26 cellular contexts compared by ENCODE assay signal in genomic region chr7:85167636-85168035, GRCh38. TPM values are rescaled to one million over a fixed set of nuclear protein-coding genes. Genes with fewer than 3 reads are reported as not detected.
DNase-seq lines count a peak whose midpoint lies in the region; ATAC-seq, FAIRE-seq and TF ChIP-seq lines count a peak whose summit lies in the region.
"Had no signal": no experiment of that assay in that cellular context is flagged by ENCODE, and none has a peak within 500 bp of the region (broad histone marks: within the 10 kb centered on the region; RNA-seq: fewer than 3 reads in every experiment).

No MANE protein-coding gene starts in this region.

- DNase-seq in amniotic epithelial cell (ENCODE audit: low read depth) (peak; percentile 47), endothelial cell of umbilical vein (ENCODE audit: low read depth, low spot score) (peak; percentile 34), lung microvascular endothelial cell (ENCODE audit: low read depth in 2 of 2) (peak; percentile 15 to 80), endothelial cell (ENCODE audit: low spot score) (no peak), KG1 (lab: John Stamatoyannopoulos, UW) (no peak), Right ventricle myocardium inferior (ENCODE audit: missing footprints) (no peak)
- DNase-seq: 8988T; ACHN; AML-193; BE2C; CD4-positive, alpha-beta T cell; CD8-positive, alpha-beta memory T cell; DMS 273 treated with DMSO at 0.1 percent for 48 hours; DMS79; EL; GDM1; GM23248; H7; HCEC 1CT had no signal

- H3K9me3 Mint-ChIP-seq in endothelial cell (ENCODE audit: unreplicated experiment), result no peaks in the 10 kb centered on the region
- H3K9me3 Mint-ChIP-seq: CD14-positive monocyte; CD4-positive, alpha-beta T cell had no signal

- peaks cover 10% of the 10 kb centered on the region for H3K4me1 ChIP-seq in endothelial cell of umbilical vein (ENCODE audit: control insufficient read depth, extremely low read depth, insufficient read depth, low read length)
- H3K4me1 ChIP-seq: A549, BE2C had no signal

- POLR2A ChIA-PET in endothelial cell of umbilical vein (lab: Charles Lee), result no interaction called here

- intact Hi-C loops in endothelial cell of umbilical vein (cut with micrococcal nuclease), result no loop called here
- intact Hi-C loops in Right ventricle myocardium inferior (cut with DNase I), result no loop called here

- no peak for TF ChIP-seq POLR2A in endothelial cell of umbilical vein (IDR thresholded peaks at IDR 0.05; ENCODE audit: low read depth, low read length)

- H3K9me1 ChIP-seq in endothelial cell of umbilical vein (replicated peaks; ENCODE audit: control insufficient read depth, extremely low read depth, insufficient read depth, low read length), result no peaks in the 10 kb centered on the region

- H3K4me1 Mint-ChIP-seq in endothelial cell (ENCODE audit: unreplicated experiment), result no peaks in the 10 kb centered on the region
- H3K4me1 Mint-ChIP-seq: CD14-positive monocyte; CD8-positive, alpha-beta memory T cell had no signal

- no peaks in the 10 kb centered on the region for H3K79me2 ChIP-seq in endothelial cell of umbilical vein (ENCODE audit: control insufficient read depth, insufficient read depth, low read length)

- no peak for FAIRE-seq in endothelial cell of umbilical vein (lab: Jason Lieb, UNC)
- FAIRE-seq: A549, D721Med, GM12878, GM19239, H1 had no signal

- CTCF ChIA-PET in endothelial cell of umbilical vein (lab: Charles Lee), result interaction anchor here (1.1 kb wide), 1 partner anchor 126 kb away, joined by 5 read pairs; no protein-coding TSS in a partner anchor

- no peaks in the 10 kb centered on the region for H3K27me3 ChIP-seq in endothelial cell of umbilical vein (ENCODE audit: control insufficient read depth in 2 of 2, insufficient read depth in 2 of 2, low read length in 2 of 2)
- H3K27me3 ChIP-seq: BE2C; BLaER1 treated with 17β-estradiol and CSF1 and Interleukin-3, amounts not matched to agents 10 nM and 100 nM had no signal

- no peak overlapping the region for H3K4me3 ChIP-seq in endothelial cell of umbilical vein (replicated peaks in 1 of 3; ENCODE audit: insufficient read depth in 1 of 3, low read depth in 1 of 3, low read length in 3 of 3)
- H3K4me3 ChIP-seq: A549; BLaER1 treated with 17β-estradiol and CSF1 and Interleukin-3, amounts not matched to agents 10 nM and 100 nM; GM12878; GM23248 had no signal

- no peak overlapping the region for H3K9ac ChIP-seq in endothelial cell of umbilical vein (replicated peaks; ENCODE audit: extremely low read depth, insufficient read depth, low read length)
- H3K9ac ChIP-seq: BLaER1 treated with 17β-estradiol and CSF1 and Interleukin-3, amounts not matched to agents 10 nM and 100 nM; GM23248 had no signal

- no peak overlapping the region for H3K4me2 ChIP-seq in endothelial cell of umbilical vein (ENCODE audit: insufficient read depth, low read length)
- H3K4me2 ChIP-seq: A549; BLaER1 treated with 17β-estradiol and CSF1 and Interleukin-3, amounts not matched to agents 10 nM and 100 nM had no signal

- no peak for ATAC-seq in Right ventricle myocardium inferior
- ATAC-seq: A549, GM12878 had no signal

- no peak overlapping the region for H3K4me3 Mint-ChIP-seq in endothelial cell (ENCODE audit: unreplicated experiment)
- H3K4me3 Mint-ChIP-seq: CD14-positive monocyte; CD4-positive, alpha-beta T cell; CD8-positive, alpha-beta memory T cell had no signal

- no peaks in the 10 kb centered on the region for H3K36me3 ChIP-seq in endothelial cell of umbilical vein (ENCODE audit: control insufficient read depth in 2 of 2, extremely low read depth in 1 of 2, insufficient read depth in 2 of 2, low read length in 2 of 2)
- H3K36me3 ChIP-seq: BE2C; BLaER1 treated with 17β-estradiol and CSF1 and Interleukin-3, amounts not matched to agents 10 nM and 100 nM had no signal

- BruUV-seq in endothelial cell of umbilical vein (replicated peaks; lab: Mats Ljungman, UMichigan), result no TSS peak

- H3K27ac Mint-ChIP-seq in endothelial cell (ENCODE audit: unreplicated experiment), result no peak overlapping the region
- H3K27ac Mint-ChIP-seq: CD14-positive monocyte; CD4-positive, alpha-beta T cell; CD8-positive, alpha-beta memory T cell had no signal

- no peak for TF ChIP-seq CTCF in endothelial cell of umbilical vein (IDR thresholded peaks at IDR 0.05; ENCODE audit: extremely low read depth in 1 of 2, insufficient read depth in 1 of 2, low read depth in 1 of 2, low read length in 2 of 2)
- TF ChIP-seq CTCF in endothelial cell (IDR thresholded peaks at IDR 0.05; ENCODE audit: unreplicated experiment), result no peak

- H2AFZ ChIP-seq in endothelial cell of umbilical vein (ENCODE audit: low read depth, low read length), result no peak overlapping the region
- H2AFZ ChIP-seq: GM23248 had no signal

- no peaks in the 10 kb centered on the region for H4K20me1 ChIP-seq in endothelial cell of umbilical vein (replicated peaks; ENCODE audit: control insufficient read depth, extremely low read depth, insufficient read depth, low read length)
- H4K20me1 ChIP-seq: BLaER1 treated with 17β-estradiol and CSF1 and Interleukin-3, amounts not matched to agents 10 nM and 100 nM had no signal

- dilution Hi-C loops in endothelial cell of umbilical vein (cut with MboI; ENCODE audit: extremely low pct_ligation_motif_present, low sequenced_read_pairs), result no loop called here

- H3K27me3 Mint-ChIP-seq in endothelial cell (ENCODE audit: unreplicated experiment), result no peaks in the 10 kb centered on the region
- H3K27me3 Mint-ChIP-seq: CD4-positive, alpha-beta T cell; CD8-positive, alpha-beta memory T cell had no signal

- H3K9me3 ChIP-seq in endothelial cell of umbilical vein (replicated peaks; ENCODE audit: control insufficient read depth, insufficient read depth, low read length), result no peaks in the 10 kb centered on the region
- H3K9me3 ChIP-seq: A549; BE2C; BLaER1 treated with 17β-estradiol and CSF1 and Interleukin-3, amounts not matched to agents 10 nM and 100 nM had no signal

- H3K27ac ChIP-seq in endothelial cell of umbilical vein (ENCODE audit: insufficient read depth, low read depth, low read length), result no peak overlapping the region
- H3K27ac ChIP-seq: A549; BLaER1 treated with 17β-estradiol and CSF1 and Interleukin-3, amounts not matched to agents 10 nM and 100 nM; GM23248 had no signal

- no peaks in the 10 kb centered on the region for H3K36me3 Mint-ChIP-seq in endothelial cell (ENCODE audit: low read depth, unreplicated experiment)
- H3K36me3 Mint-ChIP-seq: CD14-positive monocyte; CD8-positive, alpha-beta memory T cell had no signal

TF ChIP-seq in endothelial cell of umbilical vein, 7 proteins besides CTCF, POLR2A, EP300 and RAD21:
- no peak for TF ChIP-seq EZH2 (IDR thresholded peaks at IDR 0.05; ENCODE audit: borderline replicate concordance, low read depth, low read length, severe bottlenecking)
- TF ChIP-seq MYC (IDR thresholded peaks at IDR 0.05; ENCODE audit: low read depth, low read length), result no peak
- no peak for TF ChIP-seq JUN (IDR thresholded peaks at IDR 0.05; ENCODE audit: borderline replicate concordance, insufficient read depth, insufficient read length, low read depth)
- no peak for TF ChIP-seq POLR2AphosphoS5 (IDR thresholded peaks at IDR 0.05; ENCODE audit: insufficient read depth, low read depth, low read length)
TF ChIP-seq in endothelial cell of umbilical vein: peak in this region for 0.

RNA-seq across cellular contexts. Expression of gene SEMA3D, which starts 19.2 kb away (rescaled TPM):
- total RNA-seq in endothelial cell of umbilical vein (10.3 and 14.1 TPM in 2 replicates), lung microvascular endothelial cell (7.0 and 18.8 TPM in 2 replicates), endothelial cell (ENCODE audit: unreplicated experiment) (1.8 TPM), Right ventricle myocardium inferior (1.6 TPM)
- 7.4 and 9.9 TPM in 2 replicates for polyA plus RNA-seq in endothelial cell of umbilical vein
- 9.0 and 9.8 TPM in 2 replicates for polyA plus RNA-seq in endothelial cell of umbilical vein (2011; cell fraction: cytosol; rRNA removed)
- polyA plus RNA-seq in endothelial cell of umbilical vein (2011; cell fraction: nucleus; rRNA removed), result 13.8 and 15.7 TPM in 2 replicates
- 8.2 and 20.2 TPM in 2 replicates for polyA plus RNA-seq in endothelial cell of umbilical vein (2012)
- 48.2 and 49.8 TPM in 2 replicates for polyA minus RNA-seq in endothelial cell of umbilical vein
- not detected for polyA minus RNA-seq in endothelial cell of umbilical vein (2011; cell fraction: cytosol; rRNA and poly(A)+ RNA removed)
- 33.1 and 52.4 TPM in 2 replicates for polyA minus RNA-seq in endothelial cell of umbilical vein (2011; cell fraction: nucleus; rRNA and poly(A)+ RNA removed)
- total RNA-seq: CD4-positive, alpha-beta T cell; CD8-positive, alpha-beta memory T cell; GM12878 had no signal
- polyA plus RNA-seq: CD14-positive monocyte; CD8-positive, alpha-beta memory T cell had no signal

Comparison
In these comparisons a context has a peak if more than half of its experiments do, and no peak if none do; other contexts are left out.
1. DNase-seq: peak in amniotic epithelial cell (single experiment), endothelial cell of umbilical vein (single experiment) and lung microvascular endothelial cell (2 of 2); none in endothelial cell (single experiment), KG1 (single experiment) and Right ventricle myocardium inferior (single experiment).